ENCODE assay signal across 12 cellular contexts in the genomic region with DNA sequence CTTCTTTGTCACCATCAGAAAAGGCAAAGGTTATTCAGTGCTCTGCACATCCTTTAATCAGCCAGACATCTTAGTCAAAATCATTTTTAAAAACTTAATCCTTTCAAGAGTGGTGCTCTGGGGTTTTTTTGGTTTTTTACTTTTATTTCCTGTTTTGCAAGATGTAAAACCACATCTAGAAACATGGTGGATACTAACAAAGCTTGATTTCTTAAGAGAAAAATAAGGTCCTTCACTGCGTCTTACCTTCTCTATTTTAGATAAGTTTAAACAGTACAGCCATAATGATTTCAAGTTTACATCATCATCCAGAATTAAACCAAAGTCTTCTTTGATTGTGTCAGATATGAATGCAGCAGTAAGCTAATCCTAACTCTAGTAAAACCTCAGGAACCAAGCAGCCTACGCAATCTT. TPM values are rescaled to one million over a fixed set of nuclear protein-coding genes. Genes with fewer than 3 reads are reported as not detected.
A peak's percentile ranks its signal among the peaks of the same experiment; 100 is the strongest.
DNase-seq lines count a peak whose midpoint lies in the region; ATAC-seq and TF ChIP-seq lines count a peak whose summit lies in the region.
"Had no signal": no experiment of that assay in that cellular context is flagged by ENCODE, and none has a peak within 500 bp of the region (broad histone marks: within the 10 kb centered on the region; RNA-seq: fewer than 3 reads in every experiment).

No MANE protein-coding gene starts in this region.

- CTCF ChIA-PET in activated CD4-positive, alpha-beta memory T cell treated with anti-CD3 and anti-CD28 coated beads, Interleukin-2, amount 10 ng/mL, durations not matched to agents 7 days and 5 days (lab: Charles Lee), result interaction anchor here (0.8 to 2.2 kb wide), 5 partner anchors 10 to 168 kb away, joined by 3 to 10 read pairs (median 3); a partner anchor contains a TSS

- H3K9me2 ChIP-seq in GM23248 (ENCODE audit: insufficient read depth), result no peaks in the 10 kb centered on the region

- peak; percentile 42 to 59 for DNase-seq in AML-193 (lab: John Stamatoyannopoulos, UW)
- DNase-seq in GM23248, result no peak
- DNase-seq in activated CD4-positive, alpha-beta memory T cell treated with anti-CD3 and anti-CD28 coated beads, Interleukin-2, amount 10 ng/mL, durations not matched to agents 7 days and 5 days, result no peak
- DNase-seq in mesothelial cell of epicardium (ENCODE audit: low spot score in 2 of 2, unreplicated experiment in 2 of 2), result no peak
- DNase-seq in uterus, result no peak
- no peak for DNase-seq in mucosa of gallbladder (ENCODE audit: low spot score)
- DNase-seq in Ammon's horn (ENCODE audit: low spot score), result no peak
- no peak for DNase-seq in heart right ventricle
- DNase-seq: C1 segment of cervical spinal cord, heart left ventricle, NCI-H1092, NCI-H748 treated with DMSO at 0.1 percent for 48 hours had no signal

- no peaks in the 10 kb centered on the region for H3K9me3 Mint-ChIP-seq in activated CD4-positive, alpha-beta memory T cell treated with anti-CD3 and anti-CD28 coated beads, Interleukin-2, amount 10 ng/mL, durations not matched to agents 7 days and 5 days
- H3K9me3 Mint-ChIP-seq in mesothelial cell of epicardium, result no peaks in the 10 kb centered on the region

- TF ChIP-seq CTCF in mesothelial cell of epicardium (IDR thresholded peaks at IDR 0.05; ENCODE audit: unreplicated experiment), result no peak
- TF ChIP-seq CTCF in uterus (IDR thresholded peaks at IDR 0.05), result no peak
- no peak for TF ChIP-seq CTCF in heart right ventricle (IDR thresholded peaks at IDR 0.05)

- H3K36me3 Mint-ChIP-seq in activated CD4-positive, alpha-beta memory T cell treated with anti-CD3 and anti-CD28 coated beads, Interleukin-2, amount 10 ng/mL, durations not matched to agents 7 days and 5 days (ENCODE audit: low read depth), result peaks cover 67% of the 10 kb centered on the region
- H3K36me3 Mint-ChIP-seq in mesothelial cell of epicardium, result peaks cover 2% of the 10 kb centered on the region

- H3K27me3 Mint-ChIP-seq in activated CD4-positive, alpha-beta memory T cell treated with anti-CD3 and anti-CD28 coated beads, Interleukin-2, amount 10 ng/mL, durations not matched to agents 7 days and 5 days, result no peaks in the 10 kb centered on the region
- no peaks in the 10 kb centered on the region for H3K27me3 Mint-ChIP-seq in mesothelial cell of epicardium (ENCODE audit: low read depth)

- H3K79me2 ChIP-seq in GM23248 (ENCODE audit: insufficient read depth), result peaks cover 100% of the 10 kb centered on the region

- H3K9me3 ChIP-seq in GM23248 (ENCODE audit: low read depth) (no peaks in the 10 kb centered on the region), uterus (no peaks in the 10 kb centered on the region), heart right ventricle (no peaks in the 10 kb centered on the region)
- H3K9me3 ChIP-seq: heart left ventricle had no signal

- H3K4me3 ChIP-seq in GM23248 (no peak overlapping the region), uterus (no peak overlapping the region), heart right ventricle (no peak overlapping the region)
- H3K4me3 ChIP-seq: heart left ventricle had no signal

- H3K27ac ChIP-seq in GM23248 (peak overlapping the region; percentile 0; the same call in 1 of the 2 replicates), uterus (no peak overlapping the region), heart right ventricle (peak overlapping the region in 3 of 10 donors; percentile 19 to 48 (median 41))

- H3K4me2 ChIP-seq in GM23248 (ENCODE audit: unreplicated experiment), result no peak overlapping the region

- no peak overlapping the region for H2AFZ ChIP-seq in GM23248

- H3K9ac ChIP-seq in GM23248, result no peak overlapping the region

- WGBS in GM23248 (ENCODE audit: low coverage in 1 of 2, low lambda C conversion rate in 2 of 2, missing lambda C conversion rate in 2 of 2), 2 experiments, result 99% methylated on average over 2 of the region's 2 CpGs
- 77 to 79% methylated on average over 2 of the region's 2 CpGs for WGBS in heart right ventricle, 2 donors

- intact Hi-C loops in uterus (cut with DNase I; ENCODE audit: low total_unique reads) (no loop called here), heart right ventricle (cut with DNase I) (loop anchor here in 5 of 10 donors (5.0 to 10.0 kb wide), 4 partner anchors 42 to 149 kb away; no protein-coding TSS in a partner anchor)

- H3K36me3 ChIP-seq in GM23248 (ENCODE audit: low read depth) (no peaks in the 10 kb centered on the region), uterus (no peaks in the 10 kb centered on the region), heart right ventricle (peaks cover 0 to 8% (median 0%) of the 10 kb centered on the region in 9 donors)

- no peak for TF ChIP-seq POLR2A in uterus (IDR thresholded peaks at IDR 0.05)

- H3F3A ChIP-seq in GM23248 (ENCODE audit: insufficient read depth), result peaks cover 39% of the 10 kb centered on the region

- H3K27me3 ChIP-seq in GM23248 (replicated peaks; ENCODE audit: insufficient read depth) (no peaks in the 10 kb centered on the region), uterus (no peaks in the 10 kb centered on the region), heart right ventricle (no peaks in the 10 kb centered on the region)
- H3K27me3 ChIP-seq: heart left ventricle had no signal

- H3K4me1 ChIP-seq in GM23248 (ENCODE audit: insufficient read depth), result peaks cover 46% of the 10 kb centered on the region
- peaks cover 0 to 6% of the 10 kb centered on the region in 2 donors for H3K4me1 ChIP-seq in uterus
- peaks cover 33 to 99% (median 82%) of the 10 kb centered on the region in 9 donors for H3K4me1 ChIP-seq in heart right ventricle

- ATAC-seq in heart right ventricle, result no peak
- ATAC-seq: heart left ventricle had no signal

- H3K27ac Mint-ChIP-seq in activated CD4-positive, alpha-beta memory T cell treated with anti-CD3 and anti-CD28 coated beads, Interleukin-2, amount 10 ng/mL, durations not matched to agents 7 days and 5 days, result peak overlapping the region; percentile 75
- H3K27ac Mint-ChIP-seq in mesothelial cell of epicardium, result peak overlapping the region; percentile 86

- peaks cover 86% of the 10 kb centered on the region for H3K4me1 Mint-ChIP-seq in activated CD4-positive, alpha-beta memory T cell treated with anti-CD3 and anti-CD28 coated beads, Interleukin-2, amount 10 ng/mL, durations not matched to agents 7 days and 5 days
- peaks cover 73% of the 10 kb centered on the region for H3K4me1 Mint-ChIP-seq in mesothelial cell of epicardium

- in situ Hi-C loops in GM23248 (cut with MboI), result no loop called here

- peaks cover 76% of the 10 kb centered on the region for H4K20me1 ChIP-seq in GM23248 (ENCODE audit: insufficient read depth)

- POLR2A ChIA-PET in activated CD4-positive, alpha-beta memory T cell treated with anti-CD3 and anti-CD28 coated beads, Interleukin-2, amount 10 ng/mL, durations not matched to agents 7 days and 5 days (lab: Charles Lee), result interaction anchor here (1.3 to 3.8 kb wide), 12 partner anchors 10 to 169 kb away, joined by 3 to 31 read pairs (median 6); a partner anchor contains a TSS

- H3K4me3 Mint-ChIP-seq in activated CD4-positive, alpha-beta memory T cell treated with anti-CD3 and anti-CD28 coated beads, Interleukin-2, amount 10 ng/mL, durations not matched to agents 7 days and 5 days, result peak overlapping the region; percentile 60
- no peak overlapping the region for H3K4me3 Mint-ChIP-seq in mesothelial cell of epicardium

RNA-seq across cellular contexts. Expression of a gene that starts 6.3 kb away (rescaled TPM):
- total RNA-seq in GM23248 (2014; rRNA removed; shearing (Covaris generic)), result 83.8 and 84.7 TPM in 2 replicates
- polyA plus RNA-seq in GM23248 (2016; fragmentation: Nextera tagmentation; extraction: Ambion mirVana) (34.7 and 39.3 TPM in 2 replicates), heart right ventricle (10 to 100 TPM; 47.7 to 65.5 TPM)
- total RNA-seq in activated CD4-positive, alpha-beta memory T cell treated with anti-CD3 and anti-CD28 coated beads, Interleukin-2, amount 10 ng/mL, durations not matched to agents 7 days and 5 days, result 100 to 1,000 TPM; 199 to 208 TPM
- total RNA-seq in mesothelial cell of epicardium (230 to 247 TPM (median 233 TPM) in 3 replicates), uterus (100 to 1,000 TPM in 1 of 4 donors, 10 to 100 TPM in 3; 20.5 to 182 (median 45.5) TPM), mucosa of gallbladder (143 TPM), heart right ventricle (10 to 100 TPM; 55.9 to 93.6 (median 67.4) TPM)

RNA-seq across cellular contexts. Expression of a gene that starts 24.1 kb away (rescaled TPM):
- total RNA-seq in GM23248 (2014; rRNA removed; shearing (Covaris generic)), result 155 and 215 TPM in 2 replicates
- 47.5 and 53.9 TPM in 2 replicates for polyA plus RNA-seq in GM23248 (2016; fragmentation: Nextera tagmentation; extraction: Ambion mirVana)
- total RNA-seq in activated CD4-positive, alpha-beta memory T cell treated with anti-CD3 and anti-CD28 coated beads, Interleukin-2, amount 10 ng/mL, durations not matched to agents 7 days and 5 days, result 10 to 100 TPM; 73.9 to 77.9 TPM
- 186 to 199 TPM (median 187 TPM) in 3 replicates for total RNA-seq in mesothelial cell of epicardium
- total RNA-seq in uterus, result 100 to 1,000 TPM in 3 of 4 donors, 10 to 100 TPM in 1; 66.6 to 208 (median 144) TPM
- total RNA-seq in mucosa of gallbladder, result 106 TPM
- 100 to 1,000 TPM in 5 of 10 donors, 10 to 100 TPM in 5; 85.4 to 145 (median 101) TPM for total RNA-seq in heart right ventricle
- 100 to 1,000 TPM in 1 of 2 donors, 10 to 100 TPM in 1; 69.8 to 116 TPM for polyA plus RNA-seq in heart right ventricle

Comparison
In these comparisons a context has a peak if more than half of its experiments do, and no peak if none do; other contexts are left out.
1. DNase-seq: peak in AML-193 (2 of 2); none in GM23248 (single experiment), activated CD4-positive, alpha-beta memory T cell treated with anti-CD3 and anti-CD28 coated beads, Interleukin-2, amount 10 ng/mL, durations not matched to agents 7 days and 5 days (single experiment), mesothelial cell of epicardium (0 of 2), uterus (0 of 2), mucosa of gallbladder (single experiment), Ammon's horn (single experiment) and heart right ventricle (0 of 2).